In genomic region chr7:71459137-71459536, GRCh38 we compare ENCODE assay signal across 20 cellular contexts.
DNase-seq lines count a peak whose midpoint lies in the region; ATAC-seq and TF ChIP-seq lines count a peak whose summit lies in the region.
"Had no signal": no experiment of that assay in that cellular context is flagged by ENCODE, and none has a peak within 500 bp of the region (broad histone marks: within the 10 kb centered on the region; RNA-seq: fewer than 3 reads in every experiment).

No MANE protein-coding gene starts in this region.

- H3K36me3 Mint-ChIP-seq in endodermal cell (ENCODE audit: low read depth): peaks cover 18% of the 10 kb centered on the region
- H3K36me3 Mint-ChIP-seq in nephron (ENCODE audit: low read depth): no peaks in the 10 kb centered on the region
- H3K36me3 Mint-ChIP-seq: CD8-positive, alpha-beta memory T cell had no signal

- peak overlapping the region; percentile 98 for H3K27ac Mint-ChIP-seq in endodermal cell
- H3K27ac Mint-ChIP-seq in nephron: peak overlapping the region; percentile 2 to 38 (median 10)
- H3K27ac Mint-ChIP-seq: CD8-positive, alpha-beta memory T cell had no signal

- TF ChIP-seq CTCF in endodermal cell (conservative IDR thresholded peaks at IDR 0.05) (no peak), nephron (IDR thresholded peaks at IDR 0.05; ENCODE audit: unreplicated experiment in 3 of 3) (no peak)

- peak; percentile 35 for DNase-seq in NCI-H2171 treated with DMSO at 0.1 percent for 48 hours (lab: John Stamatoyannopoulos, UW)
- DNase-seq in NCI-H2171 (lab: John Stamatoyannopoulos, UW): no peak
- DNase-seq in endodermal cell: no peak
- no peak for DNase-seq in ACHN
- DNase-seq: 8988T; Calu3; CD8-positive, alpha-beta memory T cell; DMS53; GDM1; HCEC 1CT; Karpas-422; NCI-H1694; NCI-H2081; NCI-H446; NCI-H526; OCI-M1 had no signal

- H3K4me1 Mint-ChIP-seq in endodermal cell (peaks cover 73% of the 10 kb centered on the region), nephron (peaks cover 26% of the 10 kb centered on the region)
- H3K4me1 Mint-ChIP-seq: CD8-positive, alpha-beta memory T cell had no signal

- H3K9me3 Mint-ChIP-seq in endodermal cell (peaks cover 2% of the 10 kb centered on the region), nephron (peaks cover 3% of the 10 kb centered on the region)

- H3K4me3 ChIP-seq in endodermal cell (ENCODE audit: low read length): no peak overlapping the region

- peaks cover 28% of the 10 kb centered on the region for H3K36me3 ChIP-seq in endodermal cell (ENCODE audit: control insufficient read depth, insufficient read depth, low read length)

- in situ Hi-C loops in ACHN (cut with HindIII; ENCODE audit: low pct_ligation_motif_present, low pct_unique_long_range_greater_than_20kb, low sequenced_read_pairs): no loop called here

- H3K9me3 ChIP-seq in endodermal cell (ENCODE audit: control insufficient read depth, low read length): no peaks in the 10 kb centered on the region

- H3K4me3 Mint-ChIP-seq in endodermal cell: no peak overlapping the region
- no peak overlapping the region for H3K4me3 Mint-ChIP-seq in nephron
- H3K4me3 Mint-ChIP-seq: CD8-positive, alpha-beta memory T cell had no signal

- no peaks in the 10 kb centered on the region for H3K27me3 ChIP-seq in endodermal cell (ENCODE audit: control insufficient read depth, insufficient read depth, low read length, poor library complexity, severe bottlenecking)

- H3K4me1 ChIP-seq in endodermal cell (ENCODE audit: control insufficient read depth, insufficient read depth, low read length): peaks cover 40% of the 10 kb centered on the region

- H3K27me3 Mint-ChIP-seq in endodermal cell (ENCODE audit: insufficient read depth): no peaks in the 10 kb centered on the region
- peaks cover 12% of the 10 kb centered on the region for H3K27me3 Mint-ChIP-seq in nephron (ENCODE audit: low read depth)

- H3K9ac ChIP-seq in endodermal cell (ENCODE audit: extremely low read depth, low read length, poor library complexity, severe bottlenecking): peak overlapping the region; percentile 65

- no peak for ATAC-seq in HG03175 (IDR thresholded peaks at IDR 0.05; ENCODE audit: unreplicated experiment)
- no peak for ATAC-seq in GM18858 (IDR thresholded peaks at IDR 0.05; ENCODE audit: unreplicated experiment)

- H3K27ac ChIP-seq in endodermal cell (ENCODE audit: low read depth, low read length): no peak overlapping the region
- H3K27ac ChIP-seq: C4-2B had no signal
